In genomic region chr5:161263186-161263585, GRCh38 we compare ENCODE assay signal across 13 cellular contexts.
DNase-seq lines count a peak whose midpoint lies in the region; TF ChIP-seq lines count a peak whose summit lies in the region.
"Had no signal": no experiment of that assay in that cellular context is flagged by ENCODE, and none has a peak within 500 bp of the region (broad histone marks: within the 10 kb centered on the region; RNA-seq: fewer than 3 reads in every experiment).

No MANE protein-coding gene starts in this region.

- H3K4me1 ChIP-seq in esophagus muscularis mucosa, result peaks cover 0 to 18% (median 4%) of the 10 kb centered on the region in 4 donors
- no peaks in the 10 kb centered on the region for H3K4me1 ChIP-seq in mammary epithelial cell (ENCODE audit: insufficient read depth, low read length)
- H3K4me1 ChIP-seq: A549 had no signal

- no peaks in the 10 kb centered on the region for H4K20me1 ChIP-seq in mammary epithelial cell (ENCODE audit: insufficient read depth, low read length)

- no peak overlapping the region for H3K4me3 ChIP-seq in esophagus muscularis mucosa
- no peak overlapping the region for H3K4me3 ChIP-seq in mammary epithelial cell (replicated peaks in 1 of 3; ENCODE audit: insufficient read depth in 1 of 3, low read depth in 2 of 3, low read length in 3 of 3)
- H3K4me3 ChIP-seq: A549 had no signal

- no peak for TF ChIP-seq EP300 in esophagus muscularis mucosa (IDR thresholded peaks at IDR 0.05)

- CTCF ChIA-PET in mammary epithelial cell (lab: Charles Lee; ENCODE audit: low non-redundant PET), result no interaction called here
- CTCF ChIA-PET in activated CD4-positive, alpha-beta memory T cell treated with anti-CD3 and anti-CD28 coated beads, Interleukin-2, amount 10 ng/mL, durations not matched to agents 7 days and 5 days (lab: Charles Lee), result no interaction called here

- H3K4me3 Mint-ChIP-seq in activated CD4-positive, alpha-beta memory T cell treated with anti-CD3 and anti-CD28 coated beads, Interleukin-2, amount 10 ng/mL, durations not matched to agents 7 days and 5 days, result no peak overlapping the region
- H3K4me3 Mint-ChIP-seq: CD4-positive, alpha-beta T cell; H9 had no signal

- TF ChIP-seq CTCF in esophagus muscularis mucosa (IDR thresholded peaks at IDR 0.05) (no peak), mammary epithelial cell (conservative IDR thresholded peaks at IDR 0.05 in 1 of 2, IDR thresholded peaks at IDR 0.05 in 1 of 2; ENCODE audit: extremely low read depth in 1 of 2, insufficient read depth in 1 of 2, low read depth in 1 of 2, low read length in 2 of 2) (no peak)

- H3K27ac ChIP-seq in esophagus muscularis mucosa (replicated peaks in 1 of 4) (no peak overlapping the region), mammary epithelial cell (ENCODE audit: insufficient read depth, low read depth, low read length) (no peak overlapping the region)
- H3K27ac ChIP-seq: A549, C4-2B had no signal

- peaks cover 5% of the 10 kb centered on the region for H3K9me3 Mint-ChIP-seq in activated CD4-positive, alpha-beta memory T cell treated with anti-CD3 and anti-CD28 coated beads, Interleukin-2, amount 10 ng/mL, durations not matched to agents 7 days and 5 days
- H3K9me3 Mint-ChIP-seq: CD4-positive, alpha-beta T cell; H9 had no signal

- H3K79me2 ChIP-seq in mammary epithelial cell (ENCODE audit: insufficient read depth, low read length), result no peaks in the 10 kb centered on the region

- H3K9ac ChIP-seq in mammary epithelial cell (ENCODE audit: insufficient read depth, low read length), result no peak overlapping the region

- H3K36me3 Mint-ChIP-seq in activated CD4-positive, alpha-beta memory T cell treated with anti-CD3 and anti-CD28 coated beads, Interleukin-2, amount 10 ng/mL, durations not matched to agents 7 days and 5 days (ENCODE audit: low read depth), result no peaks in the 10 kb centered on the region

- POLR2A ChIA-PET in activated CD4-positive, alpha-beta memory T cell treated with anti-CD3 and anti-CD28 coated beads, Interleukin-2, amount 10 ng/mL, durations not matched to agents 7 days and 5 days (lab: Charles Lee), result no interaction called here

- H3K27ac Mint-ChIP-seq in activated CD4-positive, alpha-beta memory T cell treated with anti-CD3 and anti-CD28 coated beads, Interleukin-2, amount 10 ng/mL, durations not matched to agents 7 days and 5 days, result no peak overlapping the region
- H3K27ac Mint-ChIP-seq: CD4-positive, alpha-beta T cell had no signal

- H3K27me3 ChIP-seq in esophagus muscularis mucosa (no peaks in the 10 kb centered on the region), mammary epithelial cell (ENCODE audit: insufficient read depth, low read length) (no peaks in the 10 kb centered on the region)

- no peaks in the 10 kb centered on the region for H3K36me3 ChIP-seq in esophagus muscularis mucosa
- H3K36me3 ChIP-seq in mammary epithelial cell (ENCODE audit: insufficient read depth, low read length), result no peaks in the 10 kb centered on the region

- in situ Hi-C loops in mammary epithelial cell (cut with MboI; ENCODE audit: low sequenced_read_pairs in 2 of 2), result no loop called here

- dilution Hi-C loops in mammary epithelial cell (cut with HindIII; ENCODE audit: low sequenced_read_pairs), result no loop called here

- intact Hi-C loops in esophagus muscularis mucosa (cut with DNase I), result no loop called here
- intact Hi-C loops in mammary epithelial cell (cut with micrococcal nuclease), result no loop called here

- DNase-seq in HT-29 (ENCODE audit: low spot score) (peak; percentile 4), esophagus muscularis mucosa (ENCODE audit: extremely low spot score) (peak; percentile 4), renal cortical epithelial cell (ENCODE audit: low read depth) (peak; percentile 4), mammary epithelial cell (no peak)
- no peak for DNase-seq in activated CD4-positive, alpha-beta memory T cell treated with anti-CD3 and anti-CD28 coated beads, Interleukin-2, amount 10 ng/mL, durations not matched to agents 7 days and 5 days
- no peak for DNase-seq in activated CD8-positive, alpha-beta memory T cell treated with anti-CD3 and anti-CD28 coated beads for 24 hours
- DNase-seq: AML-193; CD4-positive, alpha-beta T cell; DMS79 treated with DMSO at 0.1 percent for 48 hours; GF-D8; H9 had no signal

- H3K9me3 ChIP-seq in esophagus muscularis mucosa, result no peaks in the 10 kb centered on the region
- no peaks in the 10 kb centered on the region for H3K9me3 ChIP-seq in mammary epithelial cell (replicated peaks; ENCODE audit: insufficient read depth, low read length)
- H3K9me3 ChIP-seq: A549 had no signal

- no peaks in the 10 kb centered on the region for H3K4me1 Mint-ChIP-seq in activated CD4-positive, alpha-beta memory T cell treated with anti-CD3 and anti-CD28 coated beads, Interleukin-2, amount 10 ng/mL, durations not matched to agents 7 days and 5 days

- H2AFZ ChIP-seq in mammary epithelial cell (ENCODE audit: low read depth, low read length), result no peak overlapping the region

- no peak for TF ChIP-seq POLR2A in esophagus muscularis mucosa (IDR thresholded peaks at IDR 0.05; ENCODE audit: low read depth)

- BruUV-seq in mammary epithelial cell (replicated peaks; lab: Mats Ljungman, UMichigan), result no TSS peak

- H3K27me3 Mint-ChIP-seq in activated CD4-positive, alpha-beta memory T cell treated with anti-CD3 and anti-CD28 coated beads, Interleukin-2, amount 10 ng/mL, durations not matched to agents 7 days and 5 days, result no peaks in the 10 kb centered on the region
- H3K27me3 Mint-ChIP-seq: CD4-positive, alpha-beta T cell had no signal

- no peak overlapping the region for H3K4me2 ChIP-seq in mammary epithelial cell (ENCODE audit: insufficient read depth, low read depth, low read length)
- H3K4me2 ChIP-seq: A549 had no signal

Comparison
In these comparisons a context has a peak if more than half of its experiments do, and no peak if none do; other contexts are left out.
1. DNase-seq: peak in HT-29 (single experiment), esophagus muscularis mucosa (single experiment) and renal cortical epithelial cell (single experiment); none in mammary epithelial cell (single experiment), activated CD4-positive, alpha-beta memory T cell treated with anti-CD3 and anti-CD28 coated beads, Interleukin-2, amount 10 ng/mL, durations not matched to agents 7 days and 5 days (single experiment) and activated CD8-positive, alpha-beta memory T cell treated with anti-CD3 and anti-CD28 coated beads for 24 hours (single experiment).